In the genomic region with DNA sequence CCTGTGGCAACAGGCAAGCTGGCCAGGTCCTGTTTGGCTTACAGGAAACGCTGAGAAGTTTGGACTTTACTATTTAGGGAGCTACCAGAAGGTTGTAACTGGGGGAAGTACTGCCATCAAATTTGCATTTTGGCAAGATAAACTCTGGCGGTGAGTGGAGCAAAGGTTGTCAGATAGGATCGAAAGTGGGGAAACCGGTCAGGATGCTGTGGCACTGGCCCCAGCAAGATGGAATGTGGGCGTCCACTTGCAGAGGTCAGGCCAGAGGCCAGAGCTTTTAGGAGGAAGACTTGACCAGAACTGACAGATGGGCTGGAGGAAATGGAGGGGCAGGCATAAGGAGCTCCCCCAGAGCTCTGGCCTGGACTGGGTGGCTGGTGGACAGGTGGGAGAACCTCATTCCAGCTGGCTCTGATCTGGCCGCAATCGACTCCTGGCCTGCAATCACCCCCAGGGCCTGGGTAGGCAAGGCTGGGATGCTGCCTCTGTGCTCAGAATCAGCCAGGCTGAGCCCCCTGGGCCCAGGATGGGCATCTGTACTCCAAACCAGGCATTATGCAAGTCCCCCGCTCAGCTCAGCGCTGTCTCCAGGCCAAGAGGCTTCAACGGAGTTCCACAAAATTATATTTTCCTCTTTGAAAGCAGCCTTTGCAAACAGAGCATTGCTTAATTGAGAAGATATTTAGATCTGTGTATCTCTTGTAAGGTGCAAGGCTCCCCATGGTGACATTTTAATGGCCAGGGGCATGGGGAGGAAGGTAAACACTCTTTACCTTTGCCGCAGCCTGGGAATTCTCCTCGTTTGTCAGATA, we compare ENCODE assay signal across 16 cellular contexts.
DNase-seq lines count a peak whose midpoint lies in the region; ATAC-seq lines count a peak whose summit lies in the region.
"Had no signal": no experiment of that assay in that cellular context is flagged by ENCODE, and none has a peak within 500 bp of the region (broad histone marks: within the 10 kb centered on the region; RNA-seq: fewer than 3 reads in every experiment).

No MANE protein-coding gene starts in this region.

- no peak overlapping the region for H3K27ac Mint-ChIP-seq in activated CD4-positive, alpha-beta T cell treated with anti-CD3 and anti-CD28 coated beads, Interleukin-2, amount 10 ng/mL, durations not matched to agents 7 days and 5 days
- H3K27ac Mint-ChIP-seq: activated B cell treated with CpG ODN at 0.5 μM for 24 hours; activated naive CD4-positive, alpha-beta T cell treated with anti-CD3 and anti-CD28 coated beads, Interleukin-2, amount 10 ng/mL, durations not matched to agents 7 days and 5 days; stimulated activated naive B cell treated with anti-CD40 and anti-IgM and Interleukin-4, amounts not matched to agents 10 μg/mL and 1 μg/mL and 100 μg/mL, for 72 hours had no signal

- H3K4me3 ChIP-seq in duodenal mucosa (ENCODE audit: low read depth in 1 of 2, low read length in 2 of 2) (peak overlapping the region; percentile 60 to 61), mucosa of rectum (ENCODE audit: low read length in 2 of 2) (peak overlapping the region; percentile 53 to 62)
- H3K4me3 ChIP-seq: gastrocnemius medialis had no signal

- H3K27me3 ChIP-seq in duodenal mucosa (ENCODE audit: control insufficient read depth in 1 of 2, insufficient read depth in 2 of 2, low read length in 2 of 2) (no peaks in the 10 kb centered on the region), mucosa of rectum (ENCODE audit: control insufficient read depth in 2 of 2, insufficient read depth in 2 of 2, low read length in 2 of 2) (no peaks in the 10 kb centered on the region)

- H3K27ac ChIP-seq in duodenal mucosa (ENCODE audit: low read depth, low read length) (peak overlapping the region; percentile 63), mucosa of rectum (ENCODE audit: low read depth in 2 of 2, low read length in 2 of 2) (peak overlapping the region; percentile 80 to 89)
- H3K27ac ChIP-seq: gastrocnemius medialis had no signal

- peaks cover 3% of the 10 kb centered on the region for H3K27me3 Mint-ChIP-seq in activated CD4-positive, alpha-beta T cell treated with anti-CD3 and anti-CD28 coated beads, Interleukin-2, amount 10 ng/mL, durations not matched to agents 7 days and 5 days

- H3K9me3 Mint-ChIP-seq in activated CD4-positive, alpha-beta T cell treated with anti-CD3 and anti-CD28 coated beads, Interleukin-2, amount 10 ng/mL, durations not matched to agents 7 days and 5 days, result no peaks in the 10 kb centered on the region
- H3K9me3 Mint-ChIP-seq: activated B cell treated with CpG ODN at 0.5 μM for 24 hours; activated naive CD4-positive, alpha-beta T cell treated with anti-CD3 and anti-CD28 coated beads, Interleukin-2, amount 10 ng/mL, durations not matched to agents 7 days and 5 days; nephron; stimulated activated naive B cell treated with anti-CD40 and anti-IgM and Interleukin-4, amounts not matched to agents 10 μg/mL and 1 μg/mL and 100 μg/mL, for 72 hours had no signal

- DNase-seq in left ventricle myocardium superior (no peak), left cardiac atrium (no peak), NAMALWA (ENCODE audit: low spot score) (no peak)
- no peak for DNase-seq in activated CD4-positive, alpha-beta T cell treated with anti-CD3 and anti-CD28 coated beads, Interleukin-2, amount 10 ng/mL, durations not matched to agents 7 days and 5 days
- DNase-seq: ACHN; activated B cell treated with CpG ODN at 0.5 μM for 24 hours; activated CD8-positive, alpha-beta memory T cell treated with anti-CD3 and anti-CD28 coated beads, Interleukin-2, amount 50 U/mL, for 4 hours; activated naive CD4-positive, alpha-beta T cell treated with anti-CD3 and anti-CD28 coated beads, Interleukin-2, amount 10 ng/mL, durations not matched to agents 7 days and 5 days; gastrocnemius medialis; stimulated activated naive B cell treated with anti-CD40 and anti-IgM and Interleukin-4, amounts not matched to agents 10 μg/mL and 1 μg/mL and 100 μg/mL, for 72 hours had no signal

- intact Hi-C loops in left ventricle myocardium superior (cut with micrococcal nuclease) (no loop called here), left cardiac atrium (cut with DNase I) (no loop called here)

- H3K4me1 ChIP-seq in duodenal mucosa (ENCODE audit: control insufficient read depth in 1 of 2, insufficient read depth in 2 of 2, low read length in 2 of 2) (peaks cover 77 to 79% of the 10 kb centered on the region in 2 donors), mucosa of rectum (ENCODE audit: control insufficient read depth in 2 of 2, insufficient read depth in 2 of 2, low read length in 2 of 2) (peaks cover 41 to 73% of the 10 kb centered on the region in 2 donors)
- H3K4me1 ChIP-seq: gastrocnemius medialis had no signal

- H3K4me3 Mint-ChIP-seq in activated CD4-positive, alpha-beta T cell treated with anti-CD3 and anti-CD28 coated beads, Interleukin-2, amount 10 ng/mL, durations not matched to agents 7 days and 5 days, result no peak overlapping the region
- H3K4me3 Mint-ChIP-seq: activated B cell treated with CpG ODN at 0.5 μM for 24 hours; activated naive CD4-positive, alpha-beta T cell treated with anti-CD3 and anti-CD28 coated beads, Interleukin-2, amount 10 ng/mL, durations not matched to agents 7 days and 5 days; nephron; stimulated activated naive B cell treated with anti-CD40 and anti-IgM and Interleukin-4, amounts not matched to agents 10 μg/mL and 1 μg/mL and 100 μg/mL, for 72 hours had no signal

- H3K36me3 ChIP-seq in duodenal mucosa (ENCODE audit: control insufficient read depth in 1 of 2, insufficient read depth in 2 of 2, low read length in 2 of 2) (no peaks in the 10 kb centered on the region), mucosa of rectum (ENCODE audit: control insufficient read depth in 2 of 2, insufficient read depth in 2 of 2, low read length in 2 of 2) (no peaks in the 10 kb centered on the region)
- H3K36me3 ChIP-seq: gastrocnemius medialis had no signal

- no peaks in the 10 kb centered on the region for H3K4me1 Mint-ChIP-seq in activated CD4-positive, alpha-beta T cell treated with anti-CD3 and anti-CD28 coated beads, Interleukin-2, amount 10 ng/mL, durations not matched to agents 7 days and 5 days
- H3K4me1 Mint-ChIP-seq: activated B cell treated with CpG ODN at 0.5 μM for 24 hours; activated naive CD4-positive, alpha-beta T cell treated with anti-CD3 and anti-CD28 coated beads, Interleukin-2, amount 10 ng/mL, durations not matched to agents 7 days and 5 days had no signal

- CTCF ChIA-PET in activated CD4-positive, alpha-beta T cell treated with anti-CD3 and anti-CD28 coated beads, Interleukin-2, amount 10 ng/mL, durations not matched to agents 7 days and 5 days (lab: Charles Lee), result interaction anchor here (1.9 kb wide), 1 partner anchor 8 kb away, joined by 4 read pairs; no protein-coding TSS in a partner anchor

- H3K36me3 Mint-ChIP-seq in activated CD4-positive, alpha-beta T cell treated with anti-CD3 and anti-CD28 coated beads, Interleukin-2, amount 10 ng/mL, durations not matched to agents 7 days and 5 days (ENCODE audit: low read depth), result no peaks in the 10 kb centered on the region
- H3K36me3 Mint-ChIP-seq: activated naive CD4-positive, alpha-beta T cell treated with anti-CD3 and anti-CD28 coated beads, Interleukin-2, amount 10 ng/mL, durations not matched to agents 7 days and 5 days; stimulated activated naive B cell treated with anti-CD40 and anti-IgM and Interleukin-4, amounts not matched to agents 10 μg/mL and 1 μg/mL and 100 μg/mL, for 72 hours had no signal

- peak overlapping the region; percentile 44 to 48 for H3K9ac ChIP-seq in duodenal mucosa (ENCODE audit: low read depth in 1 of 2, low read length in 2 of 2)
- H3K9ac ChIP-seq in mucosa of rectum (ENCODE audit: low read depth in 1 of 2, low read length in 2 of 2), result peak overlapping the region; percentile 41 to 57

- peak; percentile 63 for ATAC-seq in left ventricle myocardium superior
- no peak for ATAC-seq in left cardiac atrium
- ATAC-seq in HG03159 (IDR thresholded peaks at IDR 0.05; ENCODE audit: unreplicated experiment), result no peak
- ATAC-seq in GM19463 (IDR thresholded peaks at IDR 0.05; ENCODE audit: unreplicated experiment), result no peak
- ATAC-seq: gastrocnemius medialis; HCT116; stimulated activated naive B cell treated with anti-CD40 and anti-IgM and Interleukin-4, amounts not matched to agents 10 μg/mL and 1 μg/mL and 100 μg/mL, for 72 hours had no signal

- POLR2A ChIA-PET in activated CD4-positive, alpha-beta T cell treated with anti-CD3 and anti-CD28 coated beads, Interleukin-2, amount 10 ng/mL, durations not matched to agents 7 days and 5 days (lab: Charles Lee), result no interaction called here

- H3K9me3 ChIP-seq in duodenal mucosa (ENCODE audit: control insufficient read depth in 1 of 2, low read length in 2 of 2), result no peaks in the 10 kb centered on the region
- no peaks in the 10 kb centered on the region for H3K9me3 ChIP-seq in mucosa of rectum (ENCODE audit: control insufficient read depth in 2 of 2, low read length in 2 of 2)
- H3K9me3 ChIP-seq: gastrocnemius medialis had no signal
